10 cellular contexts compared by ENCODE assay signal in the genomic region with DNA sequence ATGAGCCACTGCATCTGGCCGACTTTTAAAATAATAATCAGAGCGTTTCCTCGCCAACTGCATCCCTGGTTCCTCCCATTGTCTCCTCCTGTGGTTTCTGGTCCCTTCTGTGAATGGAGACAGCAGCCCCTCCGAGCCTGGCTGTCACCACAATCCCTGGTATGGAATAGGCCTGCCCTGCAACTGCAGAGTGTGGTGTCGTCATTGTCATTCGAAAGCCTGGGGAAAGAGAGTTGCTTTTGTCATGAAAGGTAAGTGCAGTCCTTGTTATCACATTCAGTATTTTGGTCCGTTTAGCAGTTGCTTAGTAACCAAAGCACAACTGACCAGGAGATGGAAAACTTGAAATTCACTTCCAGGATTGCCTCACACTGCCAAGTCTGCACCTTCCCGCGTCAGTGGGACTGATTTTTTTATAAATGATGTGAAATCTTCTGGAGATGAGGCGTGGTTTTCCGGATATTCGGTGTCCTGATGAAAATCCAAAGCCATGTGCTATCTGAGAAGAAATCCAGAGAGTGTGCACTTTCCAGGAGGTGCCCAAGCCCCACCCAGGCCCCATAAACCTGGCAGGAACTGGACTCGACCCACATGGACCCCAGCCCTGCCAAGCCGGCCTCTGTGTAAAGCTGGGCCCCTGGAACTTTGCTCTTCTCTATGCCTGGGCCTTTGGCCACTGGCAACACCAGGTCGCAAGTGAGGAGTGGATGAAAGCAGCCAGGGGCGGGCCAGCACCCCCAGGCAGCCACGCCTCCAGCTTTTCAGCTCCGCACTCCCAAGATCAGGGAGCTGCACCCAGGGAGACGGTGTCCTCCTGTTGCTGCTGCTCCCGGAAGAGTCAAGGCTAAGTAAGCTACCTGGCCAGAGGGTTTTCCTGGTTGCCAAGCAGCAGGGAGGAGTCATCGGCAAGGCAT.
DNase-seq lines count a peak whose midpoint lies in the region; ATAC-seq and TF ChIP-seq lines count a peak whose summit lies in the region.
"Had no signal": no experiment of that assay in that cellular context is flagged by ENCODE, and none has a peak within 500 bp of the region (broad histone marks: within the 10 kb centered on the region; RNA-seq: fewer than 3 reads in every experiment).

No MANE protein-coding gene starts in this region.

- no peak overlapping the region for H2AFZ ChIP-seq in mammary epithelial cell (ENCODE audit: low read depth, low read length)

- no TSS peak for BruUV-seq in mammary epithelial cell (replicated peaks; lab: Mats Ljungman, UMichigan)

- H3K27me3 ChIP-seq in mammary epithelial cell (ENCODE audit: insufficient read depth, low read length): no peaks in the 10 kb centered on the region
- H3K27me3 ChIP-seq in thymus (ENCODE audit: control insufficient read depth, insufficient read depth): no peaks in the 10 kb centered on the region

- no peak overlapping the region for H3K9ac ChIP-seq in mammary epithelial cell (ENCODE audit: insufficient read depth, low read length)

- ATAC-seq in HG03196 (IDR thresholded peaks at IDR 0.05; ENCODE audit: unreplicated experiment) (no peak), HG02678 (IDR thresholded peaks at IDR 0.05; ENCODE audit: unreplicated experiment) (no peak)

- H3K36me3 ChIP-seq in mammary epithelial cell (ENCODE audit: insufficient read depth, low read length) (no peaks in the 10 kb centered on the region), thymus (ENCODE audit: control insufficient read depth, insufficient read depth) (peaks cover 16% of the 10 kb centered on the region)

- dilution Hi-C loops in mammary epithelial cell (cut with HindIII; ENCODE audit: low sequenced_read_pairs): no loop called here

- intact Hi-C loops in mammary epithelial cell (cut with micrococcal nuclease): loop anchor here (10.0 kb wide), 1 partner anchor 338 kb away; the partner anchor contains the start of gene CUX1

- DNase-seq in DMS53 (lab: John Stamatoyannopoulos, UW) (peak; percentile 52), DMS53 treated with DMSO at 0.1 percent for 48 hours (lab: John Stamatoyannopoulos, UW; ENCODE audit: unreplicated experiment) (no peak), mammary epithelial cell (peak; percentile 42), iPS-NIHi7 (ENCODE audit: extremely low spot score) (peak; percentile 86), cerebellar nuclear complex (lab: John Stamatoyannopoulos, UW) (no peak)
- DNase-seq: activated CD8-positive, alpha-beta memory T cell treated with anti-CD3 and anti-CD28 coated beads, Interleukin-2, amount 50 U/mL, for 4 hours had no signal

- in situ Hi-C loops in mammary epithelial cell (cut with MboI; ENCODE audit: low sequenced_read_pairs in 2 of 2): no loop called here

- CTCF ChIA-PET in mammary epithelial cell (lab: Charles Lee; ENCODE audit: low non-redundant PET): no interaction called here

- no peaks in the 10 kb centered on the region for H3K9me3 ChIP-seq in mammary epithelial cell (replicated peaks; ENCODE audit: insufficient read depth, low read length)
- no peaks in the 10 kb centered on the region for H3K9me3 ChIP-seq in thymus (ENCODE audit: control insufficient read depth)

- 90% methylated on average over 13 of the region's 21 CpGs for WGBS in mammary epithelial cell (ENCODE audit: low coverage, missing lambda C conversion rate)
- WGBS in thymus: 95% methylated on average over 21 of the region's 21 CpGs

- no peaks in the 10 kb centered on the region for H4K20me1 ChIP-seq in mammary epithelial cell (ENCODE audit: insufficient read depth, low read length)

- no peaks in the 10 kb centered on the region for H3K79me2 ChIP-seq in mammary epithelial cell (ENCODE audit: insufficient read depth, low read length)

- peaks cover 11% of the 10 kb centered on the region for H3K4me1 ChIP-seq in mammary epithelial cell (ENCODE audit: insufficient read depth, low read length)
- no peaks in the 10 kb centered on the region for H3K4me1 ChIP-seq in thymus (ENCODE audit: control insufficient read depth, insufficient read depth, low read length)

- no peak for TF ChIP-seq CTCF in mammary epithelial cell (conservative IDR thresholded peaks at IDR 0.05 in 1 of 2, IDR thresholded peaks at IDR 0.05 in 1 of 2; ENCODE audit: extremely low read depth in 1 of 2, insufficient read depth in 1 of 2, low read depth in 1 of 2, low read length in 2 of 2)

- H3K4me2 ChIP-seq in mammary epithelial cell (ENCODE audit: insufficient read depth, low read depth, low read length): no peak overlapping the region

- H3K27ac ChIP-seq in mammary epithelial cell (ENCODE audit: insufficient read depth, low read depth, low read length): no peak overlapping the region
- H3K27ac ChIP-seq in thymus (ENCODE audit: low read depth): peak overlapping the region; percentile 74
- H3K27ac ChIP-seq: 22Rv1 had no signal

- H3K4me3 ChIP-seq in mammary epithelial cell (replicated peaks in 1 of 3; ENCODE audit: insufficient read depth in 1 of 3, low read depth in 2 of 3, low read length in 3 of 3) (no peak overlapping the region), thymus (ENCODE audit: low read length) (no peak overlapping the region)

Comparison
In these comparisons a context has a peak if more than half of its experiments do, and no peak if none do; other contexts are left out.
1. DNase-seq: peak in DMS53 (single experiment), mammary epithelial cell (single experiment) and iPS-NIHi7 (single experiment); none in DMS53 treated with DMSO at 0.1 percent for 48 hours (single experiment) and cerebellar nuclear complex (0 of 2).